Comparison of ENCODE assay signal across 16 cellular contexts in the genomic region with DNA sequence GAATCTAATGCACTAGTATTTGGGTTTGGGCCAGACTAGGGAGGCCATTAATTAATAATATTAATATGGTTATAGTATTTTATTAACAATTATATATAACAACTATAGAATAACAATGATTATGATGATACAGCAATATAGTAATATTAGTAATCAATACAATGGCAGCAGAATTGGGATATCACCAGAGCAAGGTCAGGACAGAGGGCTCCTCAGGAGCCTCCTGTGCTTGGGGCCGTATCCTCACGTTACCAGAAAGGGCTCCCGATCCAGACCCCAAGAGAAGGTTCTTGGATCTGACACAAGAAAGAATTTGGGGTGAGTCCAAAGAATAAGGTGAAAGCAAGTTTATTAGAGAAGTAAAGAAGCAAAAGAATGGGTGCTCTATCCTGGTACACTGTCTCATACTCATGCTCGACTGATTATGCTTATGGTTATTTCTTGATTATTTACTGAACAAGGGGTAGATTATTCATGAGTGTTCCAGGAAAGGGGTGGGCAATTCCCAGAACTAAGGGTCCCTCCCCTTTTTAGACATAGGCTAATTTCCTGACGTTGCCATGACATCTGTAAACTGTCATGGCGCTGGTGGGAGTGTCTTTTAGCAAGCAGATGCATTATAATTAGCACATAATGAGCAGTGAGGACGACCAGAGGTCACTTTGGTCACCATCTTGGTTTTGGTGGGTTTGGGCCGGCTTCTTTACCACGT.
DNase-seq lines count a peak whose midpoint lies in the region; ATAC-seq, FAIRE-seq and TF ChIP-seq lines count a peak whose summit lies in the region.
"Had no signal": no experiment of that assay in that cellular context is flagged by ENCODE, and none has a peak within 500 bp of the region (broad histone marks: within the 10 kb centered on the region; RNA-seq: fewer than 3 reads in every experiment).

No MANE protein-coding gene starts in this region.

- in situ Hi-C loops in HepG2 (cut with HindIII; ENCODE audit: extremely low pct_ligation_motif_present, low pct_unique_long_range_greater_than_20kb): no loop called here

- H3K4me2 ChIP-seq in HepG2 (ENCODE audit: low read depth, low read length): no peak overlapping the region

- H3K4me3 Mint-ChIP-seq in immature natural killer cell: peak overlapping the region in 1 of 5 donors; percentile 21

- no peak for TF ChIP-seq POLR2A in HepG2 (IDR thresholded peaks at IDR 0.05; ENCODE audit: insufficient read depth in 1 of 2, low read depth in 2 of 2, low read length in 2 of 2)
- no peak for TF ChIP-seq POLR2A in right lobe of liver (IDR thresholded peaks at IDR 0.05)
- TF ChIP-seq POLR2A in Raji (IDR thresholded peaks at IDR 0.05; ENCODE audit: insufficient read depth, low read depth, low read length): peak; percentile 53; the same call in 1 of the 2 replicates

- H3K9me3 Mint-ChIP-seq in immature natural killer cell: no peaks in the 10 kb centered on the region

- WGBS in HepG2 (ENCODE audit: low lambda C conversion rate): 95% methylated on average over 9 of the region's 9 CpGs
- WGBS in right lobe of liver (ENCODE audit: insufficient coverage, low coverage, low lambda C conversion rate, missing lambda C conversion rate): 89% methylated on average over 8 of the region's 9 CpGs

- no peaks in the 10 kb centered on the region for H4K20me1 ChIP-seq in HepG2 (ENCODE audit: insufficient read depth, low read length)

- H3K27me3 Mint-ChIP-seq in immature natural killer cell (ENCODE audit: low read depth in 3 of 3): peaks cover under 1 to 9% (median 4%) of the 10 kb centered on the region in 3 donors

- no TSS peak for BruUV-seq in HepG2 (replicated peaks; lab: Mats Ljungman, UMichigan)

- H2AFZ ChIP-seq in HepG2 (ENCODE audit: low read length): no peak overlapping the region

- ATAC-seq in HepG2: no peak
- ATAC-seq in right lobe of liver: no peak
- ATAC-seq in left colon: no peak
- no peak for ATAC-seq in mucosa of descending colon
- ATAC-seq: Panc1 had no signal

- peaks cover 21 to 32% (median 27%) of the 10 kb centered on the region in 3 donors for H3K36me3 Mint-ChIP-seq in immature natural killer cell

- no peak for TF ChIP-seq RAD21 in HepG2 (CRISPR knock-in tag; IDR thresholded peaks at IDR 0.05)

- no peak for TF ChIP-seq EP300 in HepG2 (IDR thresholded peaks at IDR 0.05; ENCODE audit: low read depth in 2 of 2, low read length in 2 of 2)
- no peak for TF ChIP-seq EP300 in HepG2 (CRISPR knock-in tag; IDR thresholded peaks at IDR 0.05; ENCODE audit: borderline replicate concordance)

- H3K4me1 Mint-ChIP-seq in immature natural killer cell: peaks cover 84 to 97% of the 10 kb centered on the region in 2 donors

- H3K27ac Mint-ChIP-seq in immature natural killer cell: peak overlapping the region in 5 of 6 donors; percentile 26 to 92 (median 62)

- no peaks in the 10 kb centered on the region for H3K9me3 ChIP-seq in HepG2 (ENCODE audit: low read length)
- no peaks in the 10 kb centered on the region for H3K9me3 ChIP-seq in right lobe of liver
- H3K9me3 ChIP-seq in mucosa of descending colon: no peaks in the 10 kb centered on the region

- DNase-seq in HepG2 (ENCODE audit: low spot score) (no peak), right lobe of liver (no peak), immature natural killer cell (no peak), left colon (no peak), posterior vena cava (ENCODE audit: low spot score) (no peak), mucosa of descending colon (no peak)
- DNase-seq: C1 segment of cervical spinal cord, DMS 273 treated with DMSO at 0.1 percent for 48 hours, DND-41, H7, NCI-H1417 treated with DMSO at 0.1 percent for 48 hours, NCI-H1930, NCI-H226, NCI-H524 had no signal

- POLR2A ChIA-PET in HepG2 (lab: Yijun Ruan, JAX): no interaction called here

- intact Hi-C loops in HepG2 (cut with micrococcal nuclease; ENCODE audit: unreplicated experiment) (no loop called here), right lobe of liver (cut with DNase I) (no loop called here), left colon (cut with DNase I, micrococcal nuclease) (no loop called here), posterior vena cava (cut with DNase I) (no loop called here), mucosa of descending colon (cut with DNase I, micrococcal nuclease) (no loop called here)

- no peaks in the 10 kb centered on the region for H3K27me3 ChIP-seq in HepG2 (ENCODE audit: control insufficient read depth in 1 of 2, insufficient read depth in 2 of 2, low read length in 2 of 2)
- no peaks in the 10 kb centered on the region for H3K27me3 ChIP-seq in right lobe of liver

- TF ChIP-seq CTCF in HepG2 (CRISPR knock-in tag; IDR thresholded peaks at IDR 0.05) (no peak), right lobe of liver (IDR thresholded peaks at IDR 0.05) (no peak), mucosa of descending colon (IDR thresholded peaks at IDR 0.05) (no peak)

- H3K27ac ChIP-seq in HepG2 (ENCODE audit: extremely low read length, insufficient read depth, low read length): no peak overlapping the region
- H3K27ac ChIP-seq in right lobe of liver: no peak overlapping the region

- no peak for FAIRE-seq in HepG2 (lab: Jason Lieb, UNC)

- H3K4me1 ChIP-seq in HepG2 (ENCODE audit: insufficient read depth, low read length): peaks cover 14% of the 10 kb centered on the region
- peaks cover 0 to 10% (median 3%) of the 10 kb centered on the region in 4 donors for H3K4me1 ChIP-seq in right lobe of liver
- H3K4me1 ChIP-seq in mucosa of descending colon (ENCODE audit: low read depth): peaks cover 25% of the 10 kb centered on the region

- H3K36me3 ChIP-seq in HepG2 (replicated peaks in 1 of 2; ENCODE audit: control insufficient read depth in 1 of 2, insufficient read depth in 2 of 2, low read length in 2 of 2): peaks cover 7 to 23% of the 10 kb centered on the region in 2 experiments; a peak in 3 of 5 replicates
- peaks cover 0 to 19% (median 0%) of the 10 kb centered on the region in 4 donors for H3K36me3 ChIP-seq in right lobe of liver
- no peaks in the 10 kb centered on the region for H3K36me3 ChIP-seq in mucosa of descending colon (ENCODE audit: low read depth)

- no peak overlapping the region for H3K9ac ChIP-seq in HepG2 (ENCODE audit: insufficient read depth, low read depth, low read length)

- no peaks in the 10 kb centered on the region for H3K79me2 ChIP-seq in HepG2 (ENCODE audit: insufficient read depth, low read length)

- CTCF ChIA-PET in HepG2 (lab: Yijun Ruan, JAX; ENCODE audit: low intra/inter-chr PET ratio, low total read pairs): no interaction called here

- H3K4me3 ChIP-seq in HepG2 (replicated peaks in 1 of 3; ENCODE audit: insufficient read depth in 1 of 3, low read depth in 2 of 3, low read length in 3 of 3): no peak overlapping the region
- H3K4me3 ChIP-seq in right lobe of liver: no peak overlapping the region
- H3K4me3 ChIP-seq in mucosa of descending colon: no peak overlapping the region

TF ChIP-seq in HepG2, 621 proteins besides CTCF, POLR2A, EP300 and RAD21:
- TF ChIP-seq, protein P1, sequence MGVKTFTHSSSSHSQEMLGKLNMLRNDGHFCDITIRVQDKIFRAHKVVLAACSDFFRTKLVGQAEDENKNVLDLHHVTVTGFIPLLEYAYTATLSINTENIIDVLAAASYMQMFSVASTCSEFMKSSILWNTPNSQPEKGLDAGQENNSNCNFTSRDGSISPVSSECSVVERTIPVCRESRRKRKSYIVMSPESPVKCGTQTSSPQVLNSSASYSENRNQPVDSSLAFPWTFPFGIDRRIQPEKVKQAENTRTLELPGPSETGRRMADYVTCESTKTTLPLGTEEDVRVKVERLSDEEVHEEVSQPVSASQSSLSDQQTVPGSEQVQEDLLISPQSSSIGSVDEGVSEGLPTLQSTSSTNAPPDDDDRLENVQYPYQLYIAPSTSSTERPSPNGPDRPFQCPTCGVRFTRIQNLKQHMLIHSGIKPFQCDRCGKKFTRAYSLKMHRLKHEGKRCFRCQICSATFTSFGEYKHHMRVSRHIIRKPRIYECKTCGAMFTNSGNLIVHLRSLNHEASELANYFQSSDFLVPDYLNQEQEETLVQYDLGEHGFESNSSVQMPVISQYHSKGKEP (CRISPR knock-in tag; IDR thresholded peaks at IDR 0.05): no peak
- TF ChIP-seq MAFF (IDR thresholded peaks at IDR 0.05; ENCODE audit: low read depth, low read length): peak; percentile 58
- peak; percentile 50 to 71; a peak in 3 of 4 replicates for TF ChIP-seq MAFK (conservative IDR thresholded peaks at IDR 0.05 in 1 of 2, IDR thresholded peaks at IDR 0.05 in 1 of 2; ENCODE audit: low read length in 2 of 2)
TF ChIP-seq in HepG2: peak in this region for 2.
